7 cellular contexts compared by ENCODE assay signal in the genomic region with DNA sequence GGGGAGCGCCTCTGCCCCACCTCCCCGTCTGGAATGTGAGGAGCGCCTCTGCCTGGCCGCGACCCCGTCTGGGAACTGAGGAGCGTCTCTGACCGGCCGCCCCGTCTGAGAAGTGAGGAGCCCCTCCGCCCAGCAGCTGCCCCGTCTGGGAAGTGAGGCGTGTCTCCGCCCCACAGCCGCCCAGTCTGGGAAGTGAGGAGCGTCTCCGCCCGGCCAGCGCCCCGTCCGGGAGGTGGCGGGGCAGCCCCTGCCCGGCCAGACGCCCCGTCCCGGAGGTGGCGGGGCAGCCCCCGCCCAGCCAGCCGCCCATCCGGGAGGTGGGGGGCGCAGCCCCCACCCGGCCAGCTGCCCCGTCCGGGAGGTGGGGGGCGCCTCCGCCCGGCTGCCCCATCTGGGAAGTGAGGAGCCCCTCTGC. TPM values are rescaled to one million over a fixed set of nuclear protein-coding genes. Genes with fewer than 3 reads are reported as not detected.
DNase-seq lines count a peak whose midpoint lies in the region; ATAC-seq, FAIRE-seq and TF ChIP-seq lines count a peak whose summit lies in the region.
"Not testable (repeated sequence)": the region's sequence is repeated elsewhere in the genome, so short reads cannot be mapped to it uniquely, and the experiment has no call there.

No MANE protein-coding gene starts in this region.

- H3K4me3 Mint-ChIP-seq in stimulated activated memory B cell treated with anti-CD40 and anti-IgM and Interleukin-4, amounts not matched to agents 10 μg/mL and 1 μg/mL and 100 μg/mL, for 72 hours; stimulated activated naive CD8-positive, alpha-beta T cell treated with anti-CD3 and anti-CD28 coated beads, Interleukin-15, amount 100 ng/mL, for 72 hours: not testable (repeated sequence)

- H3K18ac ChIP-seq in neuronal stem cell (ENCODE audit: low read length): not testable (repeated sequence)

- not testable (repeated sequence) for H3K27me3 ChIP-seq in right cardiac atrium (ENCODE audit: control insufficient read depth, insufficient read depth); lower lobe of right lung (ENCODE audit: low read depth); neuronal stem cell (ENCODE audit: control insufficient read depth in 3 of 3, insufficient read depth in 3 of 3, low read depth in 1 of 3, low read length in 3 of 3)

- H2BK120ac ChIP-seq in neuronal stem cell (ENCODE audit: low read depth, low read length): not testable (repeated sequence)

- not testable (repeated sequence) for H3K4me1 Mint-ChIP-seq in stimulated activated memory B cell treated with anti-CD40 and anti-IgM and Interleukin-4, amounts not matched to agents 10 μg/mL and 1 μg/mL and 100 μg/mL, for 72 hours; stimulated activated naive CD8-positive, alpha-beta T cell treated with anti-CD3 and anti-CD28 coated beads, Interleukin-15, amount 100 ng/mL, for 72 hours

- intact Hi-C loops in right cardiac atrium (cut with DNase I); kidney (cut with DNase I); lower lobe of right lung (cut with DNase I): not testable (repeated sequence)

- H3K4me1 ChIP-seq in right cardiac atrium (ENCODE audit: control insufficient read depth, insufficient read depth, low read length); kidney (ENCODE audit: control insufficient read depth in 1 of 2, insufficient read depth in 1 of 2, low read depth in 1 of 2, low read length in 2 of 2); lower lobe of right lung; neuronal stem cell (ENCODE audit: control insufficient read depth in 2 of 2, insufficient read depth in 1 of 2, low read depth in 1 of 2, low read length in 2 of 2): not testable (repeated sequence)

- H3K23ac ChIP-seq in neuronal stem cell (ENCODE audit: low read depth, low read length, poor library complexity): not testable (repeated sequence)

- not testable (repeated sequence) for H3K79me1 ChIP-seq in neuronal stem cell (ENCODE audit: low read depth, low read length)

- H4K8ac ChIP-seq in neuronal stem cell (ENCODE audit: low read depth, low read length): not testable (repeated sequence)

- not testable (repeated sequence) for H3K9me3 Mint-ChIP-seq in stimulated activated memory B cell treated with anti-CD40 and anti-IgM and Interleukin-4, amounts not matched to agents 10 μg/mL and 1 μg/mL and 100 μg/mL, for 72 hours; stimulated activated naive CD8-positive, alpha-beta T cell treated with anti-CD3 and anti-CD28 coated beads, Interleukin-15, amount 100 ng/mL, for 72 hours

- peaks cover 56% of the 10 kb centered on the region for H3K36me3 Mint-ChIP-seq in stimulated activated memory B cell treated with anti-CD40 and anti-IgM and Interleukin-4, amounts not matched to agents 10 μg/mL and 1 μg/mL and 100 μg/mL, for 72 hours

- not testable (repeated sequence) for ATAC-seq in right cardiac atrium, lower lobe of right lung
- peak; percentile 58 for ATAC-seq in stimulated activated memory B cell treated with anti-CD40 and anti-IgM and Interleukin-4, amounts not matched to agents 10 μg/mL and 1 μg/mL and 100 μg/mL, for 72 hours
- ATAC-seq in stimulated activated naive CD8-positive, alpha-beta T cell treated with anti-CD3 and anti-CD28 coated beads, Interleukin-15, amount 100 ng/mL, for 72 hours: peak; percentile 80

- not testable (repeated sequence) for TF ChIP-seq CTCF in kidney (IDR thresholded peaks at IDR 0.05; ENCODE audit: borderline replicate concordance, extremely low read depth, insufficient read depth); lower lobe of right lung (IDR thresholded peaks at IDR 0.05)

- H3K27ac ChIP-seq in right cardiac atrium (ENCODE audit: low read length); kidney (ENCODE audit: low read depth in 2 of 2, low read length in 2 of 2); lower lobe of right lung; neuronal stem cell (replicated peaks; ENCODE audit: low read length): not testable (repeated sequence)

- H3K27ac Mint-ChIP-seq in stimulated activated memory B cell treated with anti-CD40 and anti-IgM and Interleukin-4, amounts not matched to agents 10 μg/mL and 1 μg/mL and 100 μg/mL, for 72 hours; stimulated activated naive CD8-positive, alpha-beta T cell treated with anti-CD3 and anti-CD28 coated beads, Interleukin-15, amount 100 ng/mL, for 72 hours: not testable (repeated sequence)

- H3K27me3 Mint-ChIP-seq in stimulated activated memory B cell treated with anti-CD40 and anti-IgM and Interleukin-4, amounts not matched to agents 10 μg/mL and 1 μg/mL and 100 μg/mL, for 72 hours; stimulated activated naive CD8-positive, alpha-beta T cell treated with anti-CD3 and anti-CD28 coated beads, Interleukin-15, amount 100 ng/mL, for 72 hours: not testable (repeated sequence)

- H3K36me3 ChIP-seq in kidney (ENCODE audit: control insufficient read depth in 1 of 2, insufficient read depth in 2 of 2, low read length in 2 of 2) (peaks cover 0 to 11% of the 10 kb centered on the region in 2 donors), lower lobe of right lung (peaks cover 24% of the 10 kb centered on the region), neuronal stem cell (replicated peaks in 1 of 2; ENCODE audit: control insufficient read depth in 2 of 2, insufficient read depth in 2 of 2, low read length in 2 of 2) (peaks cover 4 to 43% of the 10 kb centered on the region in 2 donors)

- H2AK5ac ChIP-seq in neuronal stem cell (ENCODE audit: low read depth, low read length): not testable (repeated sequence)

- H2AFZ ChIP-seq in neuronal stem cell (ENCODE audit: low read length): not testable (repeated sequence)

- H3K4me2 ChIP-seq in neuronal stem cell (ENCODE audit: insufficient read depth, low read length, poor library complexity, severe bottlenecking): not testable (repeated sequence)

- peak overlapping the region; percentile 53 for H2BK5ac ChIP-seq in neuronal stem cell (ENCODE audit: low read length)

- WGBS in right cardiac atrium: 93% methylated on average over 37 of the region's 37 CpGs
- no CpG with 5 or more reads among the region's 37 CpGs for WGBS in neuronal stem cell (ENCODE audit: extremely low coverage in 2 of 2, insufficient read length in 2 of 2, insufficient replicate concordance in 1 of 2), 2 donors

- not testable (repeated sequence) for H3K4me3 ChIP-seq in right cardiac atrium (ENCODE audit: low read length); kidney (ENCODE audit: low read length in 2 of 2); lower lobe of right lung; neuronal stem cell (ENCODE audit: low read length in 2 of 2)

- not testable (repeated sequence) for H3K9me3 ChIP-seq in right cardiac atrium (ENCODE audit: control insufficient read depth, low read length); kidney (ENCODE audit: control insufficient read depth in 1 of 2, low read length in 2 of 2); lower lobe of right lung
- H3K9me3 ChIP-seq in neuronal stem cell (replicated peaks in 1 of 2; ENCODE audit: control insufficient read depth in 2 of 2, insufficient read depth in 1 of 2, low read depth in 1 of 2, low read length in 2 of 2): peaks cover 1 to 14% of the 10 kb centered on the region in 2 donors

- not testable (repeated sequence) for H3K4ac ChIP-seq in neuronal stem cell (ENCODE audit: low read length)

- DNase-seq in activated gamma-delta T cell (lab: John Stamatoyannopoulos, UW): peak; percentile 19
- peak in 2 of 3 donors; percentile 20 to 55 for DNase-seq in right cardiac atrium
- peak; percentile 57 for DNase-seq in kidney
- peak; percentile 33 for DNase-seq in lower lobe of right lung
- not testable (repeated sequence) for DNase-seq in neuronal stem cell (ENCODE audit: low spot score); stimulated activated naive CD8-positive, alpha-beta T cell treated with anti-CD3 and anti-CD28 coated beads, Interleukin-15, amount 100 ng/mL, for 72 hours

- H4K91ac ChIP-seq in neuronal stem cell (ENCODE audit: low read depth, low read length, poor library complexity): not testable (repeated sequence)

- not testable (repeated sequence) for H3K14ac ChIP-seq in neuronal stem cell (ENCODE audit: low read length)

- FAIRE-seq in kidney (lab: Jason Lieb, UNC): not testable (repeated sequence)

- H2BK12ac ChIP-seq in neuronal stem cell (ENCODE audit: low read length): not testable (repeated sequence)

- H3K9ac ChIP-seq in kidney (ENCODE audit: low read length in 2 of 2); neuronal stem cell (ENCODE audit: low read depth, low read length, poor library complexity): not testable (repeated sequence)

- H2BK15ac ChIP-seq in neuronal stem cell (ENCODE audit: low read length): not testable (repeated sequence)

RNA-seq across cellular contexts. Expression of a gene that starts 33.3 kb away (rescaled TPM):
- total RNA-seq in right cardiac atrium: 10 to 100 TPM; 14.9 to 17.5 (median 16.7) TPM
- polyA plus RNA-seq in right cardiac atrium: 7.2 TPM
- 20.1 TPM for total RNA-seq in kidney
- polyA plus RNA-seq in kidney (ENCODE audit: insufficient read depth, low read depth, low replicate concordance): 7.1 TPM
- total RNA-seq in lower lobe of right lung: 14.9 TPM
- polyA plus RNA-seq in neuronal stem cell (2013, experiment 1 of 2): 11.7 TPM
- polyA plus RNA-seq in neuronal stem cell (2013, experiment 2 of 2): 11.9 TPM

RNA-seq across cellular contexts. Expression of a gene that starts 42.8 kb away (rescaled TPM):
- total RNA-seq in right cardiac atrium (1 to 10 TPM; 3.0 to 4.8 (median 4.1) TPM), kidney (17.2 TPM), lower lobe of right lung (29.1 TPM)
- polyA plus RNA-seq in right cardiac atrium (1.9 TPM), kidney (ENCODE audit: insufficient read depth, low read depth, low replicate concordance) (8.5 TPM)
- polyA plus RNA-seq in neuronal stem cell (2013, experiment 1 of 2): 0.04 TPM
- 0.11 TPM for polyA plus RNA-seq in neuronal stem cell (2013, experiment 2 of 2)
